Comparison of ENCODE assay signal across 10 cellular contexts in genomic region chr15:90563460-90563859, GRCh38. TPM values are rescaled to one million over a fixed set of nuclear protein-coding genes. Genes with fewer than 3 reads are reported as not detected.
A peak's percentile ranks its signal among the peaks of the same experiment; 100 is the strongest.
DNase-seq lines count a peak whose midpoint lies in the region; ATAC-seq and TF ChIP-seq lines count a peak whose summit lies in the region.
"Had no signal": no experiment of that assay in that cellular context is flagged by ENCODE, and none has a peak within 500 bp of the region (broad histone marks: within the 10 kb centered on the region; RNA-seq: fewer than 3 reads in every experiment).

No MANE protein-coding gene starts in this region.

- H3K4me1 ChIP-seq in BLaER1 (peaks cover 62% of the 10 kb centered on the region), DOHH2 (ENCODE audit: control insufficient read depth, low read length) (peaks cover 20% of the 10 kb centered on the region), adrenal gland (replicated peaks in 1 of 2) (peaks cover 53 to 77% of the 10 kb centered on the region in 2 donors)

- no peaks in the 10 kb centered on the region for H3K9me2 ChIP-seq in DOHH2 (replicated peaks; ENCODE audit: control insufficient read depth, low read length)

- peak overlapping the region; percentile 76 to 80 for H3K27ac Mint-ChIP-seq in natural killer cell treated with Interleukin-12 subunit alpha and Interleukin-12 subunit beta and Interleukin-15 and Interleukin-18, amount 100 ng/mL, for 72 hours

- H3K4me3 Mint-ChIP-seq in natural killer cell treated with Interleukin-12 subunit alpha and Interleukin-12 subunit beta and Interleukin-15 and Interleukin-18, amount 100 ng/mL, for 72 hours, result peak overlapping the region; percentile 73

- H3K36me3 ChIP-seq in BLaER1 (peaks cover 22% of the 10 kb centered on the region), DOHH2 (ENCODE audit: control insufficient read depth, low read length) (peaks cover 4% of the 10 kb centered on the region), adrenal gland (replicated peaks in 1 of 2) (no peaks in the 10 kb centered on the region)

- no peaks in the 10 kb centered on the region; the same call in 1 of the 2 replicates for H3F3A ChIP-seq in DOHH2 (ENCODE audit: control insufficient read depth, insufficient read depth)

- H3K9me3 Mint-ChIP-seq in natural killer cell treated with Interleukin-12 subunit alpha and Interleukin-12 subunit beta and Interleukin-15 and Interleukin-18, amount 100 ng/mL, for 72 hours, result no peaks in the 10 kb centered on the region

- no peak overlapping the region for H3K9ac ChIP-seq in BLaER1

- H4K20me1 ChIP-seq in BLaER1, result peaks cover 19% of the 10 kb centered on the region; the same call in 1 of the 2 replicates
- peaks cover 4% of the 10 kb centered on the region; the same call in 1 of the 2 replicates for H4K20me1 ChIP-seq in DOHH2 (ENCODE audit: control insufficient read depth, insufficient read depth, low read depth, low read length)

- peak overlapping the region; percentile 81 for H3K4me2 ChIP-seq in BLaER1
- H3K4me2 ChIP-seq in DOHH2 (ENCODE audit: low read length), result peak overlapping the region; percentile 30

- peak; percentile 71 to 81 for ATAC-seq in natural killer cell treated with Interleukin-12 subunit alpha and Interleukin-12 subunit beta and Interleukin-15 and Interleukin-18, amount 100 ng/mL, for 72 hours

- no peak overlapping the region for H3K4me3 ChIP-seq in BLaER1
- H3K4me3 ChIP-seq in DOHH2 (ENCODE audit: low read length), result no peak overlapping the region
- no peak overlapping the region for H3K4me3 ChIP-seq in adrenal gland

- no peak for TF ChIP-seq CTCF in DOHH2 (IDR thresholded peaks at IDR 0.05; ENCODE audit: low read depth, low read length, poor library complexity, severe bottlenecking)
- no peak for TF ChIP-seq CTCF in adrenal gland (IDR thresholded peaks at IDR 0.05)

- peaks cover 64% of the 10 kb centered on the region in 2 donors for H3K4me1 Mint-ChIP-seq in natural killer cell treated with Interleukin-12 subunit alpha and Interleukin-12 subunit beta and Interleukin-15 and Interleukin-18, amount 100 ng/mL, for 72 hours (ENCODE audit: low read depth in 2 of 2)

- DNase-seq in adrenal gland (peak in 4 of 7 donors; percentile 34 to 65 (median 50)), DMS 273 treated with DMSO at 0.1 percent for 48 hours (lab: John Stamatoyannopoulos, UW) (no peak), NCI-H345 (lab: John Stamatoyannopoulos, UW) (no peak), HuH-7 (ENCODE audit: low spot score) (no peak), HPDE6-E6E7 (ENCODE audit: extremely low spot score) (no peak)
- no peak for DNase-seq in natural killer cell treated with Interleukin-12 subunit alpha and Interleukin-12 subunit beta and Interleukin-15 and Interleukin-18, amount 100 ng/mL, for 72 hours (ENCODE audit: low spot score)
- DNase-seq: activated CD8-positive, alpha-beta memory T cell treated with anti-CD3 and anti-CD28 coated beads for 24 hours; effector CD4-positive, alpha-beta T cell had no signal

- TF ChIP-seq POLR2A in adrenal gland (IDR thresholded peaks at IDR 0.05), result no peak

- H3K9me3 ChIP-seq in BLaER1, result peaks cover 27% of the 10 kb centered on the region
- no peaks in the 10 kb centered on the region for H3K9me3 ChIP-seq in DOHH2 (ENCODE audit: control insufficient read depth, insufficient read depth, low read length)
- no peaks in the 10 kb centered on the region for H3K9me3 ChIP-seq in adrenal gland (replicated peaks in 1 of 3)

- no peaks in the 10 kb centered on the region for H3K27me3 ChIP-seq in BLaER1
- no peaks in the 10 kb centered on the region for H3K27me3 ChIP-seq in DOHH2 (ENCODE audit: control insufficient read depth, low read length)
- H3K27me3 ChIP-seq in adrenal gland, result no peaks in the 10 kb centered on the region

- no peaks in the 10 kb centered on the region for H3K36me3 Mint-ChIP-seq in natural killer cell treated with Interleukin-12 subunit alpha and Interleukin-12 subunit beta and Interleukin-15 and Interleukin-18, amount 100 ng/mL, for 72 hours

- intact Hi-C loops in adrenal gland (cut with DNase I), result no loop called here

- H3K79me2 ChIP-seq in DOHH2 (ENCODE audit: control insufficient read depth, low read length), result peaks cover 7% of the 10 kb centered on the region; the same call in 1 of the 2 replicates

- H3K27ac ChIP-seq in BLaER1, result no peak overlapping the region
- H3K27ac ChIP-seq in DOHH2 (ENCODE audit: low read depth, low read length), result no peak overlapping the region
- peak overlapping the region in 2 of 5 donors; percentile 21 to 88 for H3K27ac ChIP-seq in adrenal gland

- H3K27me3 Mint-ChIP-seq in natural killer cell treated with Interleukin-12 subunit alpha and Interleukin-12 subunit beta and Interleukin-15 and Interleukin-18, amount 100 ng/mL, for 72 hours, result no peaks in the 10 kb centered on the region

- 34 to 44% (median 40%) methylated on average over 3 of the region's 3 CpGs for WGBS in adrenal gland, 4 donors

RNA-seq across cellular contexts. Expression of gene CRTC3, which starts 33.7 kb away (rescaled TPM):
- 10 to 100 TPM; 24.1 to 46.7 (median 37.3) TPM for total RNA-seq in adrenal gland
- polyA plus RNA-seq in adrenal gland, result 10 to 100 TPM; 11.5 to 20.9 (median 19.7) TPM
- 10 to 100 TPM; 44.1 to 69.4 TPM for total RNA-seq in natural killer cell treated with Interleukin-12 subunit alpha and Interleukin-12 subunit beta and Interleukin-15 and Interleukin-18, amount 100 ng/mL, for 72 hours

Comparison
In these comparisons a context has a peak if more than half of its experiments do, and no peak if none do; other contexts are left out.
1. DNase-seq: peak in adrenal gland (4 of 7); none in natural killer cell treated with Interleukin-12 subunit alpha and Interleukin-12 subunit beta and Interleukin-15 and Interleukin-18, amount 100 ng/mL, for 72 hours (single experiment), DMS 273 treated with DMSO at 0.1 percent for 48 hours (single experiment), NCI-H345 (single experiment), HuH-7 (single experiment) and HPDE6-E6E7 (single experiment).